ENCODE assay signal across 10 cellular contexts in the genomic region with DNA sequence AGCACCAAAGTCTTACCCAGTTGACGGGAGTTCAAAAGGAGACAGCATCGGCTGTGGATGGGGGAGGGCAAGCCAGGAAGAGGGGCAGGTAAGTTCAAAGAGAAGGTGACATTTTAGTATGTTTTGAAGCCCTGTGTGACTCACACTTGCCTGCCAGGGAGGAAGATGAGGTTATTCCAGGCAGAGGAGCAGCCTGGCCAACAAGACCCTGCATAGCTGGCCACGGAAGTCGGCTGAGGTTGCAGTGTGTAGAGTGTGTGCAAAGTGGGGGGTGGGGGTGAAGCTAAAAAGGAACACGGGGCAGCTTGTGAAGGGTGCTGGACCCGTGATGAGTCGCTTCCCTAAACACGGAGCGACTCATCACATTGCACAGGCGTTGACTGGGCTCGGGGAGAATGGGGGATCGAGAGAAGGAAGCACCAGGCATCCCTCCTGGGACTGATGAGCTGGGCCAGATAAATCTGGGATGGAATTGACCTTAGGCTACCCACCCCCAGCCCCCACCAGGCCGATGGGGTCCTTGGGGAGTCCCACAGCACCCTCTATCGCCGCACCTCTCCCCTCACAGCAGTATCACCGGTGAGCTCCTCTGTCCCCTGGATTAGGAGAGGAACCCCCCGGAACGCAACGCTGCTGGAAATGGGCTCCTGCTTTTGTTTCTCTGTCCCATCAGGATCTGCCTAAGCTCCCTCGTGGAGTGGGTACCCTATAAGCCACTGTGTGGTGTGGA.
DNase-seq lines count a peak whose midpoint lies in the region; ATAC-seq and TF ChIP-seq lines count a peak whose summit lies in the region.
"Had no signal": no experiment of that assay in that cellular context is flagged by ENCODE, and none has a peak within 500 bp of the region (broad histone marks: within the 10 kb centered on the region; RNA-seq: fewer than 3 reads in every experiment).

No MANE protein-coding gene starts in this region.

- H3K36me3 Mint-ChIP-seq in T-helper 1 cell treated with Interleukin-12 subunit alpha and Interleukin-12 subunit beta and Interleukin-4 antibody, amounts not matched to agents 30 μg/mL and 1 μg/mL, for 36 hours (ENCODE audit: low read depth) = peaks cover 4% of the 10 kb centered on the region

- H3K9me2 ChIP-seq in hepatocyte (replicated peaks; ENCODE audit: insufficient read depth) = no peaks in the 10 kb centered on the region

- no peaks in the 10 kb centered on the region for H3K79me2 ChIP-seq in hepatocyte

- H3K4me2 ChIP-seq in BLaER1 (peak overlapping the region; percentile 72), hepatocyte (no peak overlapping the region)

- WGBS in hepatocyte (ENCODE audit: low lambda C conversion rate, missing lambda C conversion rate) = 81% methylated on average over 19 of the region's 20 CpGs

- no peaks in the 10 kb centered on the region for H3K27me3 ChIP-seq in BLaER1
- no peaks in the 10 kb centered on the region for H3K27me3 ChIP-seq in hepatocyte

- no peak for ATAC-seq in GM21447 (IDR thresholded peaks at IDR 0.05; ENCODE audit: unreplicated experiment)
- no peak for ATAC-seq in HG03039 (IDR thresholded peaks at IDR 0.05; ENCODE audit: unreplicated experiment)

- H3K27ac ChIP-seq in BLaER1 (peak overlapping the region; percentile 69), hepatocyte (no peak overlapping the region)

- no peaks in the 10 kb centered on the region for H3K9me3 Mint-ChIP-seq in T-helper 1 cell treated with Interleukin-12 subunit alpha and Interleukin-12 subunit beta and Interleukin-4 antibody, amounts not matched to agents 30 μg/mL and 1 μg/mL, for 36 hours
- H3K9me3 Mint-ChIP-seq: IgD-negative memory B cell had no signal

- peak overlapping the region; percentile 62 for H3K4me3 Mint-ChIP-seq in T-helper 1 cell treated with Interleukin-12 subunit alpha and Interleukin-12 subunit beta and Interleukin-4 antibody, amounts not matched to agents 30 μg/mL and 1 μg/mL, for 36 hours

- H4K20me1 ChIP-seq in BLaER1 (no peaks in the 10 kb centered on the region), hepatocyte (ENCODE audit: insufficient read depth, poor library complexity, severe bottlenecking) (no peaks in the 10 kb centered on the region)

- H3K4me1 Mint-ChIP-seq in T-helper 1 cell treated with Interleukin-12 subunit alpha and Interleukin-12 subunit beta and Interleukin-4 antibody, amounts not matched to agents 30 μg/mL and 1 μg/mL, for 36 hours (ENCODE audit: low read depth) = peaks cover 78% of the 10 kb centered on the region

- H3K9me3 ChIP-seq in BLaER1 (no peaks in the 10 kb centered on the region), hepatocyte (ENCODE audit: low read depth) (no peaks in the 10 kb centered on the region)

- H2AFZ ChIP-seq in hepatocyte = no peak overlapping the region

- peak overlapping the region; percentile 89 for H3K27ac Mint-ChIP-seq in T-helper 1 cell treated with Interleukin-12 subunit alpha and Interleukin-12 subunit beta and Interleukin-4 antibody, amounts not matched to agents 30 μg/mL and 1 μg/mL, for 36 hours

- H3K27me3 Mint-ChIP-seq in T-helper 1 cell treated with Interleukin-12 subunit alpha and Interleukin-12 subunit beta and Interleukin-4 antibody, amounts not matched to agents 30 μg/mL and 1 μg/mL, for 36 hours (ENCODE audit: low read depth) = no peaks in the 10 kb centered on the region
- H3K27me3 Mint-ChIP-seq: IgD-negative memory B cell had no signal

- TF ChIP-seq CTCF in hepatocyte (IDR thresholded peaks at IDR 0.05; ENCODE audit: poor library complexity) = no peak

- H3K36me3 ChIP-seq in BLaER1 (no peaks in the 10 kb centered on the region), hepatocyte (replicated peaks; ENCODE audit: insufficient read depth, low read depth) (no peaks in the 10 kb centered on the region)

- H3K9ac ChIP-seq in BLaER1 = no peak overlapping the region

- H3K4me1 ChIP-seq in BLaER1 = peaks cover 96% of the 10 kb centered on the region
- no peaks in the 10 kb centered on the region for H3K4me1 ChIP-seq in hepatocyte (ENCODE audit: insufficient read depth)

- no peak overlapping the region for H3K4me3 ChIP-seq in BLaER1
- no peak overlapping the region for H3K4me3 ChIP-seq in hepatocyte

- peak; percentile 65 for DNase-seq in activated naive CD4-positive, alpha-beta T cell treated with Interleukin-2 at 50 U/mL for 16 hours
- peak; percentile 48 for DNase-seq in stimulated activated CD4-positive, alpha-beta T cell treated with anti-CD3 and anti-CD28 coated beads, Interleukin-12 subunit alpha, Interleukin-12 subunit beta, amount 100 ng/mL, for 4 hours
- DNase-seq in NCI-H2029 (lab: John Stamatoyannopoulos, UW) (no peak), hepatocyte (ENCODE audit: low spot score) (no peak)
- DNase-seq: T1000 had no signal

Comparison
In these comparisons a context has a peak if more than half of its experiments do, and no peak if none do; other contexts are left out.
1. DNase-seq: peak in activated naive CD4-positive, alpha-beta T cell treated with Interleukin-2 at 50 U/mL for 16 hours (single experiment) and stimulated activated CD4-positive, alpha-beta T cell treated with anti-CD3 and anti-CD28 coated beads, Interleukin-12 subunit alpha, Interleukin-12 subunit beta, amount 100 ng/mL, for 4 hours (single experiment); none in NCI-H2029 (single experiment) and hepatocyte (single experiment).